11 cellular contexts compared by ENCODE assay signal in the genomic region with DNA sequence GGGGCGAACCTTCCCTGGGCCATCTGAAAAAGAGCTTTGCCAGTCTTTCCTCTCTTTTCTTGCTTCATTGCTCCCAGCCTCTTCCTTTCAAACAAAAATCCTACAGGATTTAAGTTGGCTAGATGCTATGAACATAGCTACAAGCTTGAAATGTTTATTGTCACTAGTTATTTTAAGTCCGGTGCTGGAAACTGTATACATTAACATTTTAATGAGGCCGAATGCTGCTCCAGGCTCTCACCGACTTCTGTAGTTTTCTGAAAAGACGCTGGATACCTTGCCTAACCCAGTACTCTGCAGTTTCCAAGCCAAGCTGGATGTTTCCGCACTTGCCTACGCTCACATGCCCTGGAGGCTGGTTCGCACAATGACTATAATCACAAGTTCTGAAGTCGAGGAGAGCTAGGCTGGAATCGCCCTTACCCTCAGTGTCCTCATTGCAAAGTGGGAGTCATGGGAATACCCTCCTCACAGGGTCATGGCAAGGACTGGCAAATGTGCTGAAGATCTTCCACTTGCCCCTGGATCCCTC. TPM values are rescaled to one million over a fixed set of nuclear protein-coding genes. Genes with fewer than 3 reads are reported as not detected.
DNase-seq lines count a peak whose midpoint lies in the region; ATAC-seq and TF ChIP-seq lines count a peak whose summit lies in the region.
"Had no signal": no experiment of that assay in that cellular context is flagged by ENCODE, and none has a peak within 500 bp of the region (broad histone marks: within the 10 kb centered on the region; RNA-seq: fewer than 3 reads in every experiment).

No MANE protein-coding gene starts in this region.

- H3K27ac ChIP-seq in skeletal muscle tissue (ENCODE audit: low read depth, low read length), result peak overlapping the region; percentile 68

- H3K4me3 ChIP-seq in adipocyte (ENCODE audit: low read length) (peak overlapping the region; percentile 69), skeletal muscle tissue (ENCODE audit: low read length in 3 of 3) (no peak overlapping the region)

- TF ChIP-seq CTCF in endothelial cell (IDR thresholded peaks at IDR 0.05; ENCODE audit: unreplicated experiment), result no peak

- DNase-seq in HCEC 1CT, result peak; percentile 16
- peak; percentile 83 for DNase-seq in adipocyte (ENCODE audit: low read depth)
- DNase-seq in iris pigment epithelial cell (ENCODE audit: low read depth), result peak; percentile 83
- DNase-seq in endothelial cell (ENCODE audit: low spot score), result no peak
- DNase-seq in activated effector memory CD4-positive, alpha-beta T cell treated with Interleukin-2 at 50 U/mL for 16 hours, result no peak
- DNase-seq: activated gamma-delta T cell, OCI-M1 had no signal

- no peaks in the 10 kb centered on the region for H3K27me3 ChIP-seq in adipocyte (replicated peaks; ENCODE audit: control insufficient read depth, insufficient read depth, low read length)
- peaks cover 0 to 4% (median 0%) of the 10 kb centered on the region in 3 donors for H3K27me3 ChIP-seq in skeletal muscle tissue (ENCODE audit: control insufficient read depth in 3 of 3, insufficient read depth in 3 of 3, low read length in 3 of 3)

- no peaks in the 10 kb centered on the region for H3K9me3 Mint-ChIP-seq in endothelial cell (ENCODE audit: unreplicated experiment)
- H3K9me3 Mint-ChIP-seq: H9 had no signal

- peaks cover 81% of the 10 kb centered on the region for H3K4me1 ChIP-seq in adipocyte (ENCODE audit: control insufficient read depth, insufficient read depth, low read length)
- H3K4me1 ChIP-seq in skeletal muscle tissue (ENCODE audit: control insufficient read depth in 3 of 3, insufficient read depth in 3 of 3, low read length in 3 of 3), result peaks cover 27 to 44% (median 37%) of the 10 kb centered on the region in 3 donors

- ATAC-seq in activated CD4-positive, CD25-positive, alpha-beta regulatory T cell treated with anti-CD3 and anti-CD28 coated beads, Interleukin-2, amount 50 U/mL, for 24 hours, result no peak
- no peak for ATAC-seq in GM19397 (IDR thresholded peaks at IDR 0.05; ENCODE audit: unreplicated experiment)

- no peak overlapping the region for H3K4me3 Mint-ChIP-seq in endothelial cell (ENCODE audit: unreplicated experiment)
- H3K4me3 Mint-ChIP-seq: H9 had no signal

- no peaks in the 10 kb centered on the region for H3K9me3 ChIP-seq in adipocyte (ENCODE audit: control insufficient read depth, low read length)
- no peaks in the 10 kb centered on the region for H3K9me3 ChIP-seq in skeletal muscle tissue (ENCODE audit: control insufficient read depth in 3 of 3, low read length in 3 of 3)

- H3K36me3 Mint-ChIP-seq in endothelial cell (ENCODE audit: low read depth, unreplicated experiment), result no peaks in the 10 kb centered on the region

- no peak overlapping the region for H3K27ac Mint-ChIP-seq in endothelial cell (ENCODE audit: unreplicated experiment)
- H3K27ac Mint-ChIP-seq: H9 had no signal

- H3K9ac ChIP-seq in adipocyte (ENCODE audit: low read length), result peak overlapping the region; percentile 84
- H3K9ac ChIP-seq in skeletal muscle tissue (ENCODE audit: low read depth in 1 of 3, low read length in 3 of 3), result peak overlapping the region in 1 of 3 donors; percentile 19

- H3K4me1 Mint-ChIP-seq in endothelial cell (ENCODE audit: unreplicated experiment), result peaks cover 2% of the 10 kb centered on the region

- H3K27me3 Mint-ChIP-seq in endothelial cell (ENCODE audit: unreplicated experiment), result peaks cover 10% of the 10 kb centered on the region

- H3K36me3 ChIP-seq in adipocyte (ENCODE audit: control insufficient read depth, insufficient read depth, low read length, severe bottlenecking), result no peaks in the 10 kb centered on the region
- no peaks in the 10 kb centered on the region for H3K36me3 ChIP-seq in skeletal muscle tissue (ENCODE audit: control insufficient read depth in 3 of 3, insufficient read depth in 3 of 3, low read length in 3 of 3)

RNA-seq across cellular contexts. Expression of a gene that starts 39.1 kb away (rescaled TPM):
- total RNA-seq in skeletal muscle tissue, result 12.0 TPM
- 1.9 TPM for total RNA-seq in endothelial cell (ENCODE audit: unreplicated experiment)

Comparison
In these comparisons a context has a peak if more than half of its experiments do, and no peak if none do; other contexts are left out.
1. DNase-seq: peak in HCEC 1CT (single experiment), adipocyte (single experiment) and iris pigment epithelial cell (single experiment); none in endothelial cell (single experiment) and activated effector memory CD4-positive, alpha-beta T cell treated with Interleukin-2 at 50 U/mL for 16 hours (single experiment).